Comparison of ENCODE assay signal across 1 cellular context in the genomic region with DNA sequence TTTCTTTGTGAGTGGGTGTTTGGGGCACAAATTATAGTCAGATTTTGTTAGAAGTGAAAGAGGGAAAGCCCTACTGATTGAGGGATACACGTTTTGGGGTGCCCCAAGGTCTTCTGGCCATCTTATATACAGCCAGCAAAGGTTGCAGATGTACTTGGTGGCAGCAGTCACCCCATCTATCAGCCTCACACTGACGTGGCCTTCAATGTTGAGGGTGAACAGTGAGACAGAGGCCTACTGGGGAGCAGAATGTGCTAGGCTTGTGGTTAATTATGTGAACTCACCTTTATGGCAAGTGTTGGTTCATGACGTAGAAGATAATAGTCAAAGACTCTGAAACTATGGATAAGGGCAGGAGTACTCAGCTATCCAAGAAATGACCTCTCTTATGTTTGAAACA.
TF ChIP-seq lines count a peak whose summit lies in the region.

No MANE protein-coding gene starts in this region.

TF ChIP-seq in GM12878, 131 proteins besides CTCF, POLR2A, EP300 and RAD21:
- TF ChIP-seq, protein P1, sequence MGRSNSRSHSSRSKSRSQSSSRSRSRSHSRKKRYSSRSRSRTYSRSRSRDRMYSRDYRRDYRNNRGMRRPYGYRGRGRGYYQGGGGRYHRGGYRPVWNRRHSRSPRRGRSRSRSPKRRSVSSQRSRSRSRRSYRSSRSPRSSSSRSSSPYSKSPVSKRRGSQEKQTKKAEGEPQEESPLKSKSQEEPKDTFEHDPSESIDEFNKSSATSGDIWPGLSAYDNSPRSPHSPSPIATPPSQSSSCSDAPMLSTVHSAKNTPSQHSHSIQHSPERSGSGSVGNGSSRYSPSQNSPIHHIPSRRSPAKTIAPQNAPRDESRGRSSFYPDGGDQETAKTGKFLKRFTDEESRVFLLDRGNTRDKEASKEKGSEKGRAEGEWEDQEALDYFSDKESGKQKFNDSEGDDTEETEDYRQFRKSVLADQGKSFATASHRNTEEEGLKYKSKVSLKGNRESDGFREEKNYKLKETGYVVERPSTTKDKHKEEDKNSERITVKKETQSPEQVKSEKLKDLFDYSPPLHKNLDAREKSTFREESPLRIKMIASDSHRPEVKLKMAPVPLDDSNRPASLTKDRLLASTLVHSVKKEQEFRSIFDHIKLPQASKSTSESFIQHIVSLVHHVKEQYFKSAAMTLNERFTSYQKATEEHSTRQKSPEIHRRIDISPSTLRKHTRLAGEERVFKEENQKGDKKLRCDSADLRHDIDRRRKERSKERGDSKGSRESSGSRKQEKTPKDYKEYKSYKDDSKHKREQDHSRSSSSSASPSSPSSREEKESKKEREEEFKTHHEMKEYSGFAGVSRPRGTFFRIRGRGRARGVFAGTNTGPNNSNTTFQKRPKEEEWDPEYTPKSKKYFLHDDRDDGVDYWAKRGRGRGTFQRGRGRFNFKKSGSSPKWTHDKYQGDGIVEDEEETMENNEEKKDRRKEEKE (IDR thresholded peaks at IDR 0.05), result no peak
- no peak for TF ChIP-seq HDAC6 (IDR thresholded peaks at IDR 0.05; ENCODE audit: unreplicated experiment)
- peak; percentile 32; the same call in 1 of the 2 replicates for TF ChIP-seq ATF7 (IDR thresholded peaks at IDR 0.05; ENCODE audit: low read depth)
- TF ChIP-seq ZNF384 (IDR thresholded peaks at IDR 0.05; ENCODE audit: borderline replicate concordance, low read depth, low read length), result no peak
